In genomic region chr3:53192608-53193007, GRCh38 we compare ENCODE assay signal across 14 cellular contexts. TPM values are rescaled to one million over a fixed set of nuclear protein-coding genes. Genes with fewer than 3 reads are reported as not detected.
A peak's percentile ranks its signal among the peaks of the same experiment; 100 is the strongest.
DNase-seq lines count a peak whose midpoint lies in the region; ATAC-seq, FAIRE-seq and TF ChIP-seq lines count a peak whose summit lies in the region.
"Had no signal": no experiment of that assay in that cellular context is flagged by ENCODE, and none has a peak within 500 bp of the region (broad histone marks: within the 10 kb centered on the region; RNA-seq: fewer than 3 reads in every experiment).

No MANE protein-coding gene starts in this region.

- H3K4me2 ChIP-seq in keratinocyte (ENCODE audit: control insufficient read depth, extremely low read depth, insufficient read depth, low read depth, low read length), result no peak overlapping the region

- intact Hi-C loops in lower lobe of right lung (cut with DNase I), result no loop called here

- no peak overlapping the region for H3K4me3 ChIP-seq in keratinocyte (ENCODE audit: control insufficient read depth in 2 of 3, extremely low read depth in 1 of 3, insufficient read depth in 2 of 3, low read depth in 1 of 3, low read length in 3 of 3)
- no peak overlapping the region for H3K4me3 ChIP-seq in lower lobe of right lung
- H3K4me3 ChIP-seq: uterus had no signal

- peak; percentile 50 for ATAC-seq in GM21390 (IDR thresholded peaks at IDR 0.05; ENCODE audit: unreplicated experiment)
- peak; percentile 50 for ATAC-seq in HG03354 (IDR thresholded peaks at IDR 0.05; ENCODE audit: poor library complexity, severe bottlenecking, unreplicated experiment)
- no peak for ATAC-seq in lower lobe of right lung
- ATAC-seq: activated T-cell treated with anti-CD3 and anti-CD28 coated beads, Interleukin-2, amount 50 U/mL, for 4 hours; naive thymus-derived CD4-positive, alpha-beta T cell had no signal

- no peak for TF ChIP-seq POLR2A in GM12891 (IDR thresholded peaks at IDR 0.05; ENCODE audit: low read depth, low read length)

- H3K9ac ChIP-seq in keratinocyte (ENCODE audit: control insufficient read depth, extremely low read depth, insufficient read depth, low read length), result peak overlapping the region; percentile 22

- DNase-seq in GM12891 (ENCODE audit: insufficient read length, low spot score) (no peak), keratinocyte (ENCODE audit: low read depth, low spot score) (no peak), lower lobe of right lung (no peak), urothelium cell line (ENCODE audit: low spot score) (no peak), NCI-H1048 (lab: John Stamatoyannopoulos, UW) (no peak)
- no peak for DNase-seq in stimulated activated CD4-positive, alpha-beta T cell treated with anti-CD3 and anti-CD28 coated beads, Interleukin-4, amount 100 ng/mL, for 4 hours
- DNase-seq: activated T-cell treated with anti-CD3 and anti-CD28 coated beads, Interleukin-2, amount 50 U/mL, for 4 hours; dermis blood vessel endothelial cell; naive thymus-derived CD4-positive, alpha-beta T cell; stimulated activated CD4-positive, alpha-beta T cell treated with anti-CD3 and anti-CD28 coated beads, Interleukin-2, amount 100 ng/mL, for 48 hours; SW 1271; uterus had no signal

- dilution Hi-C loops in keratinocyte (cut with MboI; ENCODE audit: extremely low pct_ligation_motif_present, low sequenced_read_pairs), result no loop called here

- peak overlapping the region; percentile 51 for H2AFZ ChIP-seq in keratinocyte (ENCODE audit: control insufficient read depth, low read length)

- no peaks in the 10 kb centered on the region for H3K9me1 ChIP-seq in keratinocyte (ENCODE audit: control insufficient read depth, extremely low read depth, insufficient read depth, low read length)

- no peak overlapping the region for H3K27ac ChIP-seq in keratinocyte (ENCODE audit: control insufficient read depth, insufficient read depth, low read length)
- H3K27ac ChIP-seq in lower lobe of right lung, result no peak overlapping the region
- H3K27ac ChIP-seq: uterus had no signal

- H3K79me2 ChIP-seq in keratinocyte (ENCODE audit: control insufficient read depth, insufficient read depth, low read length), result no peaks in the 10 kb centered on the region

- H3K27me3 ChIP-seq in keratinocyte (ENCODE audit: control insufficient read depth, extremely low read depth, insufficient read depth, low read length) (no peaks in the 10 kb centered on the region), lower lobe of right lung (ENCODE audit: low read depth) (no peaks in the 10 kb centered on the region)
- H3K27me3 ChIP-seq: uterus had no signal

- no peaks in the 10 kb centered on the region for H4K20me1 ChIP-seq in keratinocyte (ENCODE audit: control insufficient read depth, extremely low read depth, insufficient read depth, low read length)

- peaks cover 10% of the 10 kb centered on the region for H3K4me1 ChIP-seq in keratinocyte (ENCODE audit: control insufficient read depth, extremely low read depth, insufficient read depth, low read length)
- peaks cover 27% of the 10 kb centered on the region for H3K4me1 ChIP-seq in lower lobe of right lung

- FAIRE-seq in GM12891 (lab: Jason Lieb, UNC) (peak; percentile 87), keratinocyte (lab: Jason Lieb, UNC) (peak; percentile 13), urothelium cell line (lab: Jason Lieb, UNC) (no peak)

- H3K36me3 ChIP-seq in keratinocyte (ENCODE audit: control insufficient read depth in 2 of 2, extremely low read depth in 1 of 2, insufficient read depth in 2 of 2, low read length in 2 of 2) (peaks cover 13 to 16% of the 10 kb centered on the region in 2 experiments), lower lobe of right lung (peaks cover 64% of the 10 kb centered on the region)
- H3K36me3 ChIP-seq: uterus had no signal

- TF ChIP-seq CTCF in keratinocyte (optimal IDR thresholded peaks at IDR 0.05 in 1 of 3, IDR thresholded peaks at IDR 0.05 in 1 of 3, conservative IDR thresholded peaks at IDR 0.05 in 1 of 3; ENCODE audit: extremely low read depth in 1 of 3, insufficient read depth in 2 of 3, low read length in 3 of 3) (no peak), lower lobe of right lung (IDR thresholded peaks at IDR 0.05) (no peak)

- H3K9me3 ChIP-seq in keratinocyte (ENCODE audit: control insufficient read depth, low read depth, low read length) (no peaks in the 10 kb centered on the region), lower lobe of right lung (no peaks in the 10 kb centered on the region)
- H3K9me3 ChIP-seq: uterus had no signal

TF ChIP-seq in GM12891, 5 proteins besides CTCF, POLR2A, EP300 and RAD21:
- TF ChIP-seq POU2F2 (IDR thresholded peaks at IDR 0.05; ENCODE audit: low read depth, low read length), result peak; percentile 71; the same call in 1 of the 2 replicates
- TF ChIP-seq TAF1 (IDR thresholded peaks at IDR 0.05; ENCODE audit: low read depth, low read length), result no peak

RNA-seq across cellular contexts. Expression of gene PRKCD, which starts 31.6 kb away (rescaled TPM):
- polyA plus RNA-seq in GM12891 (2012; ENCODE audit: low read depth, missing spikeins), result 47.7 TPM
- polyA plus RNA-seq in keratinocyte, result 24.7 to 32.1 TPM (median 25.1 TPM) in 3 replicates
- 10.5 TPM for polyA plus RNA-seq in keratinocyte (2011; ENCODE audit: low read depth)
- polyA plus RNA-seq in keratinocyte (2011; cell fraction: cytosol; rRNA removed), result 20.4 and 25.7 TPM in 2 replicates
- 36.3 and 41.7 TPM in 2 replicates for polyA plus RNA-seq in keratinocyte (2011; cell fraction: nucleus; rRNA removed)
- polyA plus RNA-seq in keratinocyte (2012; ENCODE audit: low replicate concordance), result 21.6 and 23.7 TPM in 2 replicates
- 21.7 to 45.7 TPM (median 30.3 TPM) in 3 replicates for polyA minus RNA-seq in keratinocyte
- polyA minus RNA-seq in keratinocyte (2011; cell fraction: cytosol; rRNA and poly(A)+ RNA removed), result 18.0 TPM
- 18.5 and 23.4 TPM in 2 replicates for polyA minus RNA-seq in keratinocyte (2011; cell fraction: nucleus; rRNA and poly(A)+ RNA removed)
- total RNA-seq in lower lobe of right lung, result 103 TPM

Comparison
In these comparisons a context has a peak if more than half of its experiments do, and no peak if none do; other contexts are left out.
1. ATAC-seq: peak in GM21390 (single experiment) and HG03354 (single experiment); none in lower lobe of right lung (0 of 2).